ENCODE assay signal across 12 cellular contexts in genomic region chr19:50387176-50387867, GRCh38. TPM values are rescaled to one million over a fixed set of nuclear protein-coding genes. Genes with fewer than 3 reads are reported as not detected.
DNase-seq lines count a peak whose midpoint lies in the region; ATAC-seq and TF ChIP-seq lines count a peak whose summit lies in the region.
"Had no signal": no experiment of that assay in that cellular context is flagged by ENCODE, and none has a peak within 500 bp of the region (broad histone marks: within the 10 kb centered on the region; RNA-seq: fewer than 3 reads in every experiment).

No MANE protein-coding gene starts in this region.

- H3K9me3 ChIP-seq in neural progenitor cell (ENCODE audit: low read depth): no peaks in the 10 kb centered on the region

- peaks cover 10% of the 10 kb centered on the region for H3K9me3 Mint-ChIP-seq in neural progenitor cell

- H3K27ac Mint-ChIP-seq in neural progenitor cell: no peak overlapping the region

- no peaks in the 10 kb centered on the region for H3K27me3 ChIP-seq in neural progenitor cell

- H3F3A ChIP-seq in neural progenitor cell (ENCODE audit: low read depth): peaks cover 12% of the 10 kb centered on the region

- peaks cover 32% of the 10 kb centered on the region for H3K36me3 Mint-ChIP-seq in neural progenitor cell

- peaks cover 21% of the 10 kb centered on the region for H4K20me1 ChIP-seq in neural progenitor cell (ENCODE audit: low read depth)

- peak overlapping the region; percentile 9 for H3K4me3 Mint-ChIP-seq in neural progenitor cell

- no peak for ATAC-seq in GM18873 (IDR thresholded peaks at IDR 0.05; ENCODE audit: low FRiP score, unreplicated experiment)

- no peak overlapping the region for H2AFZ ChIP-seq in neural progenitor cell (replicated peaks)

- H3K79me2 ChIP-seq in neural progenitor cell (ENCODE audit: low read depth): peaks cover 69% of the 10 kb centered on the region

- peak; percentile 73 for DNase-seq in SIG-M5 treated with dmso at 0.1 percent for 504 hours (lab: John Stamatoyannopoulos, UW; ENCODE audit: unreplicated experiment)
- DNase-seq in SIG-M5 (lab: John Stamatoyannopoulos, UW): no peak
- DNase-seq in MV-4-11 (lab: John Stamatoyannopoulos, UW): peak; percentile 93
- DNase-seq in choroid plexus epithelial cell (ENCODE audit: low read depth): peak; percentile 52
- no peak for DNase-seq in neural progenitor cell (ENCODE audit: low spot score)
- DNase-seq in erythroblast (lab: John Stamatoyannopoulos, UW): no peak
- no peak for DNase-seq in DMS153 (lab: John Stamatoyannopoulos, UW)

- peaks cover 3% of the 10 kb centered on the region for H3K36me3 ChIP-seq in neural progenitor cell

- H3K27ac ChIP-seq in neural progenitor cell: no peak overlapping the region
- H3K27ac ChIP-seq: 22Rv1 had no signal

- H3K4me1 Mint-ChIP-seq in neural progenitor cell: peaks cover 20% of the 10 kb centered on the region

- H3K4me3 ChIP-seq in choroid plexus epithelial cell (ENCODE audit: low read depth, low read length) (no peak overlapping the region), neural progenitor cell (no peak overlapping the region)
- H3K4me3 ChIP-seq: lung had no signal

- H3K9ac ChIP-seq in neural progenitor cell: no peak overlapping the region

- TF ChIP-seq POLR2A in erythroblast (IDR thresholded peaks at IDR 0.05; ENCODE audit: low read length): no peak

- H3K4me1 ChIP-seq in neural progenitor cell: no peaks in the 10 kb centered on the region

- peaks cover 22% of the 10 kb centered on the region for H3K27me3 Mint-ChIP-seq in neural progenitor cell (ENCODE audit: insufficient read depth, low read depth)

- TF ChIP-seq CTCF in choroid plexus epithelial cell (conservative IDR thresholded peaks at IDR 0.05; ENCODE audit: low read depth, low read length) (no peak), neural progenitor cell (IDR thresholded peaks at IDR 0.05) (no peak)

- H3K4me2 ChIP-seq in neural progenitor cell: no peak overlapping the region

RNA-seq across cellular contexts. Expression of gene POLD1, which starts 3.2 kb away (rescaled TPM):
- 36.7 and 123 TPM in 2 replicates for total RNA-seq in neural progenitor cell (ENCODE audit: low replicate concordance)

RNA-seq across cellular contexts. Expression of gene NR1H2, which starts 11.1 kb away (rescaled TPM):
- 25.4 and 47.2 TPM in 2 replicates for total RNA-seq in neural progenitor cell (ENCODE audit: low replicate concordance)

RNA-seq across cellular contexts. Expression of gene NAPSA, which starts 21.9 kb away (rescaled TPM):
- total RNA-seq in neural progenitor cell (ENCODE audit: low replicate concordance): 0.11 and 2.3 TPM in 2 replicates
- total RNA-seq: NCI-H460 had no signal

RNA-seq across cellular contexts. Expression of gene SPIB, which starts 31.4 kb away (rescaled TPM):
- total RNA-seq in neural progenitor cell (ENCODE audit: low replicate concordance): 0.31 TPM in 1 of 2 replicates, not detected in the other
- total RNA-seq: cerebellum, NCI-H460 had no signal

RNA-seq across cellular contexts. Expression of gene MYBPC2, which starts 45.4 kb away (rescaled TPM):
- 0.65 and 0.77 TPM in 2 replicates for total RNA-seq in neural progenitor cell (ENCODE audit: low replicate concordance)
- total RNA-seq: NCI-H460 had no signal

Comparison
In these comparisons a context has a peak if more than half of its experiments do, and no peak if none do; other contexts are left out.
1. DNase-seq: peak in SIG-M5 treated with dmso at 0.1 percent for 504 hours (single experiment), MV-4-11 (single experiment) and choroid plexus epithelial cell (single experiment); none in SIG-M5 (single experiment), neural progenitor cell (single experiment), erythroblast (0 of 2) and DMS153 (single experiment).